ENCODE assay signal across 1 cellular context in the genomic region with DNA sequence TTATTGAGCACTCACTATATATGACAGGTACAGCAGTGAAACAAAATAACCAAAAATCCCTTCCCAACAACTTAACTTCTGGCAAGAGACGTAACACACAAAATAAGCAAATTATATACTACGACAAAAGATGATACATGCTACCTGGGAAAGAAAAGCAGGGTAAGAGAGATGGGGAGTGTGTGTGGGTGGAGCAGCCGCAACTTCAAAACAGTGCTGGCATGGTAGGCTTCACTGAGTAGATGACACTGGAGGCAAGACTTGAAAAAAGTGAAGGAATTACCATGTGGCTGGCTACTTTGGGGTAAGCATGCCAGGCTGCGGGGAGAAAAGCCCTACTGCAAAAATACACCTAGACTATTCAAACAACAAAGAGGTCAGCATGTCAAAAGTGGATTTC. TPM values are rescaled to one million over a fixed set of nuclear protein-coding genes. Genes with fewer than 3 reads are reported as not detected.
"Had no signal": no experiment of that assay in that cellular context is flagged by ENCODE, and none has a peak within 500 bp of the region (broad histone marks: within the 10 kb centered on the region; RNA-seq: fewer than 3 reads in every experiment).

No MANE protein-coding gene starts in this region.

RNA-seq across cellular contexts. Expression of a gene that starts 36.0 kb away (rescaled TPM):
- total RNA-seq: mesenteric fat pad had no signal
